Comparison of ENCODE assay signal across 35 cellular contexts in the genomic region with DNA sequence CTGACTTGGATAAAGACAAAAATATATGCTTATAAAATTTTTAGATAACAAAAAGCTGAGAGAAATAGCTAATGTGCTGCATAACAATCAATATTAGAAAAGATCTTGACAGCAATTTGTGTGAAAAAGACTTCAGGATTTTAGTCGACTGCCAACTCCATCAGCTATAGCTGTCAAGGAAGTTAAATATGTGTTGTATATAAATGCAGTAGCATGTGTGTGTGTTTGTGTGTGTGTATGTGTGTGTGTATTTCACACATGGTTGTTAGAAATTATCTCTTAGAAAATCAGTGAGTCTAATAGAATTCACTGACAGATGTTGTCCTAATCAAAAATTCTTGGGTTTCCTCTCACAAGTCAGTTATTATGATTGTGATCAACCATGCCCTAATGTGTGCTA.
"Had no signal": no experiment of that assay in that cellular context is flagged by ENCODE, and none has a peak within 500 bp of the region (broad histone marks: within the 10 kb centered on the region; RNA-seq: fewer than 3 reads in every experiment).

No MANE protein-coding gene starts in this region.

- DNase-seq: activated B cell treated with CpG ODN at 0.5 μM for 24 hours; activated CD4-positive, alpha-beta memory T cell treated with anti-CD3 and anti-CD28 coated beads for 36 hours; activated CD4-positive, alpha-beta T cell treated with anti-CD3 and anti-CD28 coated beads for 4 hours; activated CD4-positive, alpha-beta T cell treated with anti-CD3 and anti-CD28 coated beads, Interleukin-2, amount 10 ng/mL, durations not matched to agents 24 days and 14 days; activated CD4-positive, alpha-beta T cell treated with anti-CD3 and anti-CD28 coated beads, Interleukin-2, amount 50 U/mL, for 1 hour; activated CD4-positive, alpha-beta T cell treated with anti-CD3 and anti-CD28 coated beads, Interleukin-2, amount 50 U/mL, for 4 hours; activated CD4-positive, CD25-positive, alpha-beta regulatory T cell treated with anti-CD3 and anti-CD28 coated beads, Interleukin-2, amount 50 U/mL, for 72 hours; activated CD8-positive, alpha-beta memory T cell treated with anti-CD3 and anti-CD28 coated beads, Interleukin-2, amount 50 U/mL, for 4 hours; activated CD8-positive, alpha-beta T cell treated with anti-CD3 and anti-CD28 coated beads for 36 hours; activated effector memory CD4-positive, alpha-beta T cell treated with anti-CD3 and anti-CD28 coated beads, Interleukin-2, amount 50 U/mL, for 16 hours; activated gamma-delta T cell treated with Interleukin-2 at 50 U/mL for 16 hours; activated naive CD4-positive, alpha-beta T cell; activated naive CD4-positive, alpha-beta T cell treated with anti-CD3 and anti-CD28 coated beads for 36 hours; activated naive CD4-positive, alpha-beta T cell treated with anti-CD3 and anti-CD28 coated beads, Interleukin-2, amount 50 U/mL, for 16 hours; activated naive CD8-positive, alpha-beta T cell treated with anti-CD3 and anti-CD28 coated beads for 36 hours; activated T-cell treated with anti-CD3 and anti-CD28 coated beads for 4 hours; activated T-cell treated with anti-CD3 and anti-CD28 coated beads, Interleukin-2, amount 50 U/mL, for 1 hour; activated T-cell treated with anti-CD3 and anti-CD28 coated beads, Interleukin-2, amount 50 U/mL, for 4 hours; activated T-cell treated with anti-CD3 and anti-CD28 coated beads, Interleukin-2, amount 50 U/mL, for 72 hours; adrenal gland; amniotic stem cell; aorta; body of pancreas; brain microvascular endothelial cell; central memory CD4-positive, alpha-beta T cell; T-helper 2 cell; T-helper 9 cell had no signal

- H3K27me3 ChIP-seq: adrenal gland, body of pancreas, brain microvascular endothelial cell, breast epithelium had no signal

- H3K27ac Mint-ChIP-seq: activated B cell treated with CpG ODN at 0.5 μM for 24 hours; activated CD4-positive, alpha-beta memory T cell treated with anti-CD3 and anti-CD28 coated beads for 36 hours; activated CD4-positive, alpha-beta T cell treated with anti-CD3 and anti-CD28 coated beads, Interleukin-2, amount 10 ng/mL, durations not matched to agents 24 days and 14 days; activated CD8-positive, alpha-beta T cell treated with anti-CD3 and anti-CD28 coated beads for 36 hours; activated naive CD4-positive, alpha-beta T cell treated with anti-CD3 and anti-CD28 coated beads for 36 hours; activated naive CD4-positive, alpha-beta T cell treated with anti-CD3 and anti-CD28 coated beads, Interleukin-2, amount 50 U/mL, for 72 hours; activated naive CD8-positive, alpha-beta T cell treated with anti-CD3 and anti-CD28 coated beads for 36 hours; activated T-cell treated with anti-CD3 and anti-CD28 coated beads, Interleukin-2, amount 50 U/mL, for 72 hours; activated T-helper 1 cell treated with anti-CD3 and anti-CD28 coated beads, Interleukin-12 subunit alpha, Interleukin-12 subunit beta, Interleukin-2, Interleukin-4 antibody, amounts not matched to agents 30 ng/mL and 10 ng/mL and 1 ng/mL, durations not matched to agents 14 hours and 24 hours and 36 hours; activated T-helper 17 cell treated with anti-CD3 and anti-CD28 coated beads, Interleukin-2, amount 50 U/mL, for 72 hours; T-helper 2 cell treated with Interferon-gamma antibody and Interleukin-4, amounts not matched to agents 5 μg/mL and 100 μg/mL, for 36 hours had no signal

- H3K4me3 Mint-ChIP-seq: activated B cell treated with CpG ODN at 0.5 μM for 24 hours; activated CD4-positive, alpha-beta memory T cell treated with anti-CD3 and anti-CD28 coated beads for 36 hours; activated CD4-positive, alpha-beta T cell treated with anti-CD3 and anti-CD28 coated beads, Interleukin-2, amount 10 ng/mL, durations not matched to agents 24 days and 14 days; activated CD8-positive, alpha-beta T cell treated with anti-CD3 and anti-CD28 coated beads for 36 hours; activated naive CD4-positive, alpha-beta T cell treated with anti-CD3 and anti-CD28 coated beads for 36 hours; activated naive CD8-positive, alpha-beta T cell treated with anti-CD3 and anti-CD28 coated beads for 36 hours; activated T-cell treated with anti-CD3 and anti-CD28 coated beads, Interleukin-2, amount 50 U/mL, for 4 hours; activated T-cell treated with anti-CD3 and anti-CD28 coated beads, Interleukin-2, amount 50 U/mL, for 72 hours; activated T-helper 1 cell treated with anti-CD3 and anti-CD28 coated beads, Interleukin-12 subunit alpha, Interleukin-12 subunit beta, Interleukin-2, Interleukin-4 antibody, amounts not matched to agents 30 ng/mL and 10 ng/mL and 1 ng/mL, durations not matched to agents 14 hours and 24 hours and 36 hours; activated T-helper 17 cell treated with anti-CD3 and anti-CD28 coated beads, Interleukin-2, amount 50 U/mL, for 72 hours; T-helper 2 cell treated with Interferon-gamma antibody and Interleukin-4, amounts not matched to agents 5 μg/mL and 100 μg/mL, for 36 hours had no signal

- H3K27me3 Mint-ChIP-seq: activated B cell treated with CpG ODN at 0.5 μM for 24 hours; activated CD4-positive, alpha-beta memory T cell treated with anti-CD3 and anti-CD28 coated beads for 36 hours; activated CD4-positive, alpha-beta T cell treated with anti-CD3 and anti-CD28 coated beads, Interleukin-2, amount 10 ng/mL, durations not matched to agents 24 days and 14 days; activated CD8-positive, alpha-beta T cell treated with anti-CD3 and anti-CD28 coated beads for 36 hours; activated naive CD8-positive, alpha-beta T cell treated with anti-CD3 and anti-CD28 coated beads for 36 hours; activated T-helper 17 cell treated with anti-CD3 and anti-CD28 coated beads, Interleukin-2, amount 50 U/mL, for 72 hours had no signal

- H3K4me1 ChIP-seq: adrenal gland, body of pancreas, breast epithelium had no signal

- H3K4me3 ChIP-seq: adrenal gland, body of pancreas, breast epithelium had no signal

- H3K36me3 ChIP-seq: adrenal gland, brain microvascular endothelial cell, breast epithelium had no signal

- ATAC-seq: activated CD8-positive, alpha-beta T cell treated with anti-CD3 and anti-CD28 coated beads for 36 hours; activated naive CD4-positive, alpha-beta T cell treated with anti-CD3 and anti-CD28 coated beads, Interleukin-2, amount 50 U/mL, for 72 hours; activated T-cell treated with anti-CD3 and anti-CD28 coated beads, Interleukin-2, amount 50 U/mL, for 4 hours; activated T-cell treated with anti-CD3 and anti-CD28 coated beads, Interleukin-2, amount 50 U/mL, for 72 hours; activated T-helper 17 cell treated with anti-CD3 and anti-CD28 coated beads, Interleukin-2, amount 50 U/mL, for 72 hours; body of pancreas had no signal

- FAIRE-seq: astrocyte, TTC549 had no signal

- H3K36me3 Mint-ChIP-seq: activated naive CD8-positive, alpha-beta T cell treated with anti-CD3 and anti-CD28 coated beads for 36 hours had no signal

- H3K4me1 Mint-ChIP-seq: activated B cell treated with CpG ODN at 0.5 μM for 24 hours had no signal

- H3K9me3 ChIP-seq: body of pancreas had no signal

- H3K27ac ChIP-seq: adrenal gland, body of pancreas, brain microvascular endothelial cell, breast epithelium, VCaP had no signal
